Comparison of ENCODE assay signal across 17 cellular contexts in genomic region chr4:113502476-113502875, GRCh38.
DNase-seq lines count a peak whose midpoint lies in the region; ATAC-seq, FAIRE-seq and TF ChIP-seq lines count a peak whose summit lies in the region.
"Had no signal": no experiment of that assay in that cellular context is flagged by ENCODE, and none has a peak within 500 bp of the region (broad histone marks: within the 10 kb centered on the region; RNA-seq: fewer than 3 reads in every experiment).

No MANE protein-coding gene starts in this region.

- DNase-seq in AG09309 (ENCODE audit: low read depth) (peak; percentile 5), HEK293T (ENCODE audit: extremely low spot score) (no peak), bronchial epithelial cell (ENCODE audit: low read depth) (peak; percentile 56), GM13977 (ENCODE audit: low spot score) (no peak)
- no peak for DNase-seq in activated CD4-positive, alpha-beta T cell treated with anti-CD3 and anti-CD28 coated beads, Interleukin-2, amount 50 U/mL, for 1 hour
- DNase-seq: activated gamma-delta T cell, anterior cingulate cortex, BE2C, cortex of kidney, NCI-H748 treated with DMSO at 0.1 percent for 48 hours, Peyer's patch had no signal

- CTCF ChIA-PET in HEK293T (lab: Yijun Ruan, JAX), result no interaction called here

- no peaks in the 10 kb centered on the region for H3K36me3 ChIP-seq in bronchial epithelial cell (ENCODE audit: control insufficient read depth, insufficient read depth, low read length)
- H3K36me3 ChIP-seq: BE2C, prostate gland had no signal

- POLR2A ChIA-PET in HEK293T (lab: Yijun Ruan, JAX), result no interaction called here

- H3K4me3 ChIP-seq in AG09309 (ENCODE audit: control insufficient read depth, low read depth, low read length), result no peak overlapping the region
- H3K4me3 ChIP-seq in bronchial epithelial cell (ENCODE audit: low read depth, low read length), result no peak overlapping the region
- H3K4me3 ChIP-seq: esophagus muscularis mucosa, Peyer's patch, prostate gland had no signal

- no peak for FAIRE-seq in bronchial epithelial cell (lab: Jason Lieb, UNC)
- peak; percentile 86 for FAIRE-seq in islet of Langerhans (lab: Jason Lieb, UNC)

- H3K27me3 ChIP-seq in bronchial epithelial cell (ENCODE audit: control insufficient read depth, insufficient read depth, low read length), result no peaks in the 10 kb centered on the region
- H3K27me3 ChIP-seq: BE2C, esophagus muscularis mucosa, Peyer's patch had no signal

- TF ChIP-seq CTCF in AG09309 (IDR thresholded peaks at IDR 0.05; ENCODE audit: control insufficient read depth, insufficient read depth, low read depth, low read length, missing control alignments), result no peak
- no peak for TF ChIP-seq CTCF in bronchial epithelial cell (IDR thresholded peaks at IDR 0.05; ENCODE audit: insufficient read depth, low read length, severe bottlenecking)
- TF ChIP-seq CTCF in GM13977 (IDR thresholded peaks at IDR 0.05; ENCODE audit: extremely low read depth, insufficient read depth, missing control alignments), result no peak

- ATAC-seq in HG02588 (IDR thresholded peaks at IDR 0.05; ENCODE audit: unreplicated experiment) (no peak), HG03045 (IDR thresholded peaks at IDR 0.05; ENCODE audit: unreplicated experiment) (no peak)
- ATAC-seq: natural killer cell treated with Interleukin-12 subunit alpha and Interleukin-12 subunit beta and Interleukin-15 and Interleukin-18, amount 100 ng/mL, for 72 hours had no signal

- in situ Hi-C loops in GM13977 (cut with MboI; ENCODE audit: low pct_unique_long_range_greater_than_20kb, low sequenced_read_pairs, unreplicated experiment), result no loop called here

TF ChIP-seq in HEK293T, 16 proteins besides CTCF, POLR2A, EP300 and RAD21:
- TF ChIP-seq PKNOX1 (IDR thresholded peaks at IDR 0.05) (0 out of 2 replicates have a peak, but pooled peaks have one; percentile 8), LEF1 (IDR thresholded peaks at IDR 0.05; ENCODE audit: borderline replicate concordance) (no peak)

Comparison
In these comparisons a context has a peak if more than half of its experiments do, and no peak if none do; other contexts are left out.
1. DNase-seq: peak in AG09309 (single experiment) and bronchial epithelial cell (single experiment); none in HEK293T (single experiment), GM13977 (single experiment) and activated CD4-positive, alpha-beta T cell treated with anti-CD3 and anti-CD28 coated beads, Interleukin-2, amount 50 U/mL, for 1 hour (single experiment).